Comparison of ENCODE assay signal across 21 cellular contexts in the genomic region with DNA sequence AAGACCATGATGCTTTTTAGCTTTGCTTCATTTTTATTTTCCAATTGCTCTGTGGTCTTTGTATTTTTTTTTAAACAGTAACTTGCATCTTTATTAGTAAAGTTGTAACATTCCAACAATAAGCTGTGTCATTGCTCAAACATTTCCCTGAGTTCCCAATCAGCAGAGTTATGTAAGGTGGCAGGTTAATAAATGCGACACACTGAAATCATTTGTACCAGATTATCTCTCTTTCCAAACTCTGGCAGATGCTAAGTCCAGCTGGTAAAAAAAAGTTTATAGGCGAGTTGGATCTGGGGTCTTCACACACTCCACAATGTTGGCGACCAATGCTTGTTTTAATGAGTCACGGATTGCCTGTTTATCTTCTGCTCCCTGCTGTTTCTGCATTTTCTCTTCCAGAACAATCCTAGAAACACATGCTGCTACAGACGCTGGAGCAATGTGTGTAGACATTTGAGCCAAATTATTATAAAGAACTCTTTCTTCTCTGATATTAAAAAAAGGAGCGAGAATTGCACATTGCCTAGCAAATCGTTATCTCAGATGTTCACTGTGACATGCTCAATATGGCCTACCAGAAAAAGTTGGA.
DNase-seq lines count a peak whose midpoint lies in the region; ATAC-seq, FAIRE-seq and TF ChIP-seq lines count a peak whose summit lies in the region.
"Had no signal": no experiment of that assay in that cellular context is flagged by ENCODE, and none has a peak within 500 bp of the region (broad histone marks: within the 10 kb centered on the region; RNA-seq: fewer than 3 reads in every experiment).

No MANE protein-coding gene starts in this region.

- DNase-seq in NCI-H82 (lab: John Stamatoyannopoulos, UW): peak; percentile 4
- no peak for DNase-seq in NCI-H82 treated with DMSO at 0.1 percent for 48 hours (lab: John Stamatoyannopoulos, UW; ENCODE audit: unreplicated experiment)
- DNase-seq in K562 (ENCODE audit: extremely low read depth in 1 of 4, low spot score in 3 of 4): no peak
- DNase-seq in heart left ventricle: peak in 1 of 5 donors; percentile 17
- peak; percentile 73 for DNase-seq in smooth muscle cell of the brain vasculature (ENCODE audit: low read depth, low spot score)
- DNase-seq in PC-3: no peak
- DNase-seq in activated CD4-positive, alpha-beta T cell treated with anti-CD3 and anti-CD28 coated beads, Interleukin-2, amount 50 U/mL, for 1 hour: no peak
- DNase-seq: activated naive CD8-positive, alpha-beta T cell treated with anti-CD3 and anti-CD28 coated beads, Interleukin-2, amount 50 U/mL, for 24 hours; CD4-positive, alpha-beta memory T cell; colonic mucosa; DND-41; NCI-H2081 treated with DMSO at 0.1 percent for 48 hours; NK-92 treated with Interleukin-12 subunit alpha and Interleukin-12 subunit beta, amount 100 ng/mL, for 24 hours; stimulated activated CD4-positive, alpha-beta T cell treated with anti-CD3 and anti-CD28 coated beads, Interleukin-12 subunit alpha, Interleukin-12 subunit beta, amount 100 ng/mL, for 4 hours; T-helper 1 cell had no signal

- H3K4me2 ChIP-seq in K562 (ENCODE audit: insufficient read depth, low read length) (no peak overlapping the region), PC-3 (ENCODE audit: low read length) (no peak overlapping the region)

- intact Hi-C loops in K562 (cut with micrococcal nuclease): no loop called here
- intact Hi-C loops in heart left ventricle (cut with DNase I): loop anchor here in 1 of 10 donors (10.0 kb wide), 1 partner anchor 82 kb away; no protein-coding TSS in a partner anchor
- intact Hi-C loops in PC-3 (cut with micrococcal nuclease): no loop called here

- no peak overlapping the region for H3K27ac ChIP-seq in K562 (ENCODE audit: extremely low read depth, low read depth, low read length)
- peak overlapping the region in 2 of 12 donors; percentile 10 to 13 for H3K27ac ChIP-seq in heart left ventricle
- H3K27ac ChIP-seq in PC-3 (ENCODE audit: low read length): no peak overlapping the region
- H3K27ac ChIP-seq: 22Rv1, colonic mucosa, epithelial cell of prostate had no signal

- TF ChIP-seq RAD21 in K562 (CRISPR knock-in tag; conservative IDR thresholded peaks at IDR 0.05 in 1 of 2, IDR thresholded peaks at IDR 0.05 in 1 of 2): no peak

- H3K79me2 ChIP-seq in K562 (ENCODE audit: control insufficient read depth, insufficient read depth, low read length) (no peaks in the 10 kb centered on the region), PC-3 (ENCODE audit: low read length) (no peaks in the 10 kb centered on the region)

- H3K9me3 ChIP-seq in K562 (replicated peaks; ENCODE audit: control insufficient read depth, insufficient read depth, low read depth, low read length) (no peaks in the 10 kb centered on the region), heart left ventricle (no peaks in the 10 kb centered on the region), PC-3 (ENCODE audit: low read length) (no peaks in the 10 kb centered on the region)
- H3K9me3 ChIP-seq: colonic mucosa, tibial nerve had no signal

- peaks cover 0 to 24% of the 10 kb centered on the region in 2 experiments; a peak in 3 of 5 replicates for H3K27me3 ChIP-seq in K562 (ENCODE audit: control insufficient read depth in 2 of 2, insufficient read depth in 2 of 2, low read length in 2 of 2)
- no peaks in the 10 kb centered on the region for H3K27me3 ChIP-seq in heart left ventricle
- H3K27me3 ChIP-seq in PC-3 (ENCODE audit: low read length): peaks cover 22% of the 10 kb centered on the region
- H3K27me3 ChIP-seq: colonic mucosa, tibial nerve had no signal

- H2AFZ ChIP-seq in K562 (ENCODE audit: low read depth, low read length) (no peak overlapping the region), PC-3 (ENCODE audit: low read length) (no peak overlapping the region)

- no peak overlapping the region for H3K9ac ChIP-seq in K562 (ENCODE audit: insufficient read depth in 1 of 2, low read depth in 2 of 2, low read length in 2 of 2)
- no peak overlapping the region for H3K9ac ChIP-seq in PC-3 (ENCODE audit: low read length)

- no peaks in the 10 kb centered on the region for H3K9me2 ChIP-seq in PC-3 (replicated peaks; ENCODE audit: low read length)

- WGBS in K562 (ENCODE audit: insufficient coverage, low coverage, missing lambda C conversion rate): 7% methylated on average over 7 of the region's 7 CpGs
- WGBS in heart left ventricle, 4 donors: 63 to 72% (median 65%) methylated on average over 7 of the region's 7 CpGs

- FAIRE-seq in K562 (lab: Jason Lieb, UNC): no peak
- FAIRE-seq: GM19239 had no signal

- in situ Hi-C loops in K562 (cut with MboI): no loop called here

- no TSS peak for BruUV-seq in K562 (replicated peaks; lab: Mats Ljungman, UMichigan)
- BruUV-seq in PC-3 (replicated peaks; lab: Mats Ljungman, UMichigan): no TSS peak

- H3K9me1 ChIP-seq in K562 (ENCODE audit: control insufficient read depth, insufficient read depth, low read length): no peaks in the 10 kb centered on the region

- no peak for TF ChIP-seq CTCF in K562 (IDR thresholded peaks at IDR 0.05 in 2 of 3, conservative IDR thresholded peaks at IDR 0.05 in 1 of 3; ENCODE audit: insufficient read depth in 2 of 3, low read depth in 1 of 3, low read length in 3 of 3)
- TF ChIP-seq CTCF in heart left ventricle (IDR thresholded peaks at IDR 0.05): no peak
- no peak for TF ChIP-seq CTCF in PC-3 (conservative IDR thresholded peaks at IDR 0.05; ENCODE audit: low read depth, low read length)

- H3K36me3 ChIP-seq in K562 (ENCODE audit: control insufficient read depth, insufficient read depth, low read length) (no peaks in the 10 kb centered on the region), heart left ventricle (no peaks in the 10 kb centered on the region), PC-3 (ENCODE audit: low read depth, low read length) (no peaks in the 10 kb centered on the region)
- H3K36me3 ChIP-seq: colonic mucosa, tibial nerve had no signal

- H4K20me1 ChIP-seq in K562 (replicated peaks; ENCODE audit: control insufficient read depth, insufficient read depth, low read length): no peaks in the 10 kb centered on the region
- no peaks in the 10 kb centered on the region for H4K20me1 ChIP-seq in PC-3 (ENCODE audit: low read length)

- H3K4me3 ChIP-seq in K562 (no peak overlapping the region), heart left ventricle (no peak overlapping the region), PC-3 (ENCODE audit: low read length) (no peak overlapping the region)
- H3K4me3 ChIP-seq: colonic mucosa, tibial nerve had no signal

- no peak for TF ChIP-seq EP300 in K562 (IDR thresholded peaks at IDR 0.05; ENCODE audit: low read length)

- TF ChIP-seq POLR2A in K562 (conservative IDR thresholded peaks at IDR 0.05): no peak
- TF ChIP-seq POLR2A in heart left ventricle (IDR thresholded peaks at IDR 0.05): no peak

- no peaks in the 10 kb centered on the region for H3F3A ChIP-seq in PC-3 (ENCODE audit: low read length, unreplicated experiment)

- CTCF ChIA-PET in K562 (lab: Yijun Ruan, JAX; ENCODE audit: low intra/inter-chr PET ratio): no interaction called here
- CTCF ChIA-PET in PC-3 (lab: Charles Lee): no interaction called here

- no peaks in the 10 kb centered on the region for H3K4me1 ChIP-seq in K562 (replicated peaks in 1 of 2; ENCODE audit: control insufficient read depth in 2 of 2, insufficient read depth in 2 of 2, low read length in 2 of 2)
- peaks cover 0 to 10% (median 0%) of the 10 kb centered on the region in 12 donors for H3K4me1 ChIP-seq in heart left ventricle
- no peaks in the 10 kb centered on the region for H3K4me1 ChIP-seq in PC-3 (ENCODE audit: insufficient read depth, low read length)
- H3K4me1 ChIP-seq: colonic mucosa had no signal

- no peak for ATAC-seq in K562
- ATAC-seq in heart left ventricle: peak; percentile 30 to 88 (median 74)
- ATAC-seq in PC-3: no peak
- no peak for ATAC-seq in GM19395 (IDR thresholded peaks at IDR 0.05; ENCODE audit: unreplicated experiment)
- ATAC-seq: activated naive CD8-positive, alpha-beta T cell treated with anti-CD3 and anti-CD28 coated beads, Interleukin-2, amount 50 U/mL, for 24 hours; stimulated activated memory B cell treated with anti-CD40 and anti-IgM and Interleukin-4, amounts not matched to agents 10 μg/mL and 1 μg/mL and 100 μg/mL, for 72 hours had no signal

- POLR2A ChIA-PET in K562 (lab: Yijun Ruan, JAX) (no interaction called here), PC-3 (lab: Charles Lee; ENCODE audit: unreplicated experiment) (no interaction called here)

TF ChIP-seq in K562, 482 proteins besides CTCF, POLR2A, EP300 and RAD21:
- TF ChIP-seq, protein P1, sequence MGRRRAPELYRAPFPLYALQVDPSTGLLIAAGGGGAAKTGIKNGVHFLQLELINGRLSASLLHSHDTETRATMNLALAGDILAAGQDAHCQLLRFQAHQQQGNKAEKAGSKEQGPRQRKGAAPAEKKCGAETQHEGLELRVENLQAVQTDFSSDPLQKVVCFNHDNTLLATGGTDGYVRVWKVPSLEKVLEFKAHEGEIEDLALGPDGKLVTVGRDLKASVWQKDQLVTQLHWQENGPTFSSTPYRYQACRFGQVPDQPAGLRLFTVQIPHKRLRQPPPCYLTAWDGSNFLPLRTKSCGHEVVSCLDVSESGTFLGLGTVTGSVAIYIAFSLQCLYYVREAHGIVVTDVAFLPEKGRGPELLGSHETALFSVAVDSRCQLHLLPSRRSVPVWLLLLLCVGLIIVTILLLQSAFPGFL (CRISPR knock-in tag; IDR thresholded peaks at IDR 0.05): no peak
- TF ChIP-seq ZNF699 (CRISPR knock-in tag; IDR thresholded peaks at IDR 0.05; ENCODE audit: insufficient replicate concordance): no peak
- no peak for TF ChIP-seq FOXK1 (CRISPR knock-in tag; IDR thresholded peaks at IDR 0.05; ENCODE audit: borderline replicate concordance)
- TF ChIP-seq MAFG (tag; conservative IDR thresholded peaks at IDR 0.05): 0 out of 2 replicates have a peak, but pooled peaks have one; percentile 4
TF ChIP-seq in K562: peak in this region for 1.

Comparison
In these comparisons a context has a peak if more than half of its experiments do, and no peak if none do; other contexts are left out.
1. DNase-seq: peak in NCI-H82 (single experiment) and smooth muscle cell of the brain vasculature (single experiment); none in NCI-H82 treated with DMSO at 0.1 percent for 48 hours (single experiment), K562 (0 of 4), PC-3 (single experiment) and activated CD4-positive, alpha-beta T cell treated with anti-CD3 and anti-CD28 coated beads, Interleukin-2, amount 50 U/mL, for 1 hour (single experiment).
2. ATAC-seq: peak in heart left ventricle (4 of 4); none in K562 (single experiment), PC-3 (single experiment) and GM19395 (single experiment).